In genomic region chr13:20525601-20526544, GRCh38 we compare ENCODE assay signal across 1 cellular context.
A peak's percentile ranks its signal among the peaks of the same experiment; 100 is the strongest.
TF ChIP-seq lines count a peak whose summit lies in the region.

A gene with protein sequence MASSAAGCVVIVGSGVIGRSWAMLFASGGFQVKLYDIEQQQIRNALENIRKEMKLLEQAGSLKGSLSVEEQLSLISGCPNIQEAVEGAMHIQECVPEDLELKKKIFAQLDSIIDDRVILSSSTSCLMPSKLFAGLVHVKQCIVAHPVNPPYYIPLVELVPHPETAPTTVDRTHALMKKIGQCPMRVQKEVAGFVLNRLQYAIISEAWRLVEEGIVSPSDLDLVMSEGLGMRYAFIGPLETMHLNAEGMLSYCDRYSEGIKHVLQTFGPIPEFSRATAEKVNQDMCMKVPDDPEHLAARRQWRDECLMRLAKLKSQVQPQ (minus strand): TSS chr13:20525857. CDS start chr13:20525794, 63 bp downstream.

TF ChIP-seq in K562, 482 proteins besides CTCF, POLR2A, EP300 and RAD21 (continued from another document and continues in another):
- TF ChIP-seq, protein P1, sequence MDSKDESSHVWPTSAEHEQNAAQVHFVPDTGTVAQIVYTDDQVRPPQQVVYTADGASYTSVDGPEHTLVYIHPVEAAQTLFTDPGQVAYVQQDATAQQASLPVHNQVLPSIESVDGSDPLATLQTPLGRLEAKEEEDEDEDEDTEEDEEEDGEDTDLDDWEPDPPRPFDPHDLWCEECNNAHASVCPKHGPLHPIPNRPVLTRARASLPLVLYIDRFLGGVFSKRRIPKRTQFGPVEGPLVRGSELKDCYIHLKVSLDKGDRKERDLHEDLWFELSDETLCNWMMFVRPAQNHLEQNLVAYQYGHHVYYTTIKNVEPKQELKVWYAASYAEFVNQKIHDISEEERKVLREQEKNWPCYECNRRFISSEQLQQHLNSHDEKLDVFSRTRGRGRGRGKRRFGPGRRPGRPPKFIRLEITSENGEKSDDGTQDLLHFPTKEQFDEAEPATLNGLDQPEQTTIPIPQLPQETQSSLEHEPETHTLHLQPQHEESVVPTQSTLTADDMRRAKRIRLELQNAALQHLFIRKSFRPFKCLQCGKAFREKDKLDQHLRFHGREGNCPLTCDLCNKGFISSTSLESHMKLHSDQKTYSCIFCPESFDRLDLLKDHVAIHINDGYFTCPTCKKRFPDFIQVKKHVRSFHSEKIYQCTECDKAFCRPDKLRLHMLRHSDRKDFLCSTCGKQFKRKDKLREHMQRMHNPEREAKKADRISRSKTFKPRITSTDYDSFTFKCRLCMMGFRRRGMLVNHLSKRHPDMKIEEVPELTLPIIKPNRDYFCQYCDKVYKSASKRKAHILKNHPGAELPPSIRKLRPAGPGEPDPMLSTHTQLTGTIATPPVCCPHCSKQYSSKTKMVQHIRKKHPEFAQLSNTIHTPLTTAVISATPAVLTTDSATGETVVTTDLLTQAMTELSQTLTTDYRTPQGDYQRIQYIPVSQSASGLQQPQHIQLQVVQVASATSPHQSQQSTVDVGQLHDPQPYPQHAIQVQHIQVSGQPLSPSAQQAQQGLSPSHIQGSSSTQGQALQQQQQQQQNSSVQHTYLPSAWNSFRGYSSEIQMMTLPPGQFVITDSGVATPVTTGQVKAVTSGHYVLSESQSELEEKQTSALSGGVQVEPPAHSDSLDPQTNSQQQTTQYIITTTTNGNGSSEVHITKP (IDR thresholded peaks at IDR 0.05; ENCODE audit: partially characterized antibody), result peak; percentile 28
- no peak for TF ChIP-seq KLF1 (tag; IDR thresholded peaks at IDR 0.05)
- no peak for TF ChIP-seq FOSL1 (tag; conservative IDR thresholded peaks at IDR 0.05)
- no peak for TF ChIP-seq RBM15 (IDR thresholded peaks at IDR 0.05; ENCODE audit: insufficient read depth, low read length)
- TF ChIP-seq, protein P2, sequence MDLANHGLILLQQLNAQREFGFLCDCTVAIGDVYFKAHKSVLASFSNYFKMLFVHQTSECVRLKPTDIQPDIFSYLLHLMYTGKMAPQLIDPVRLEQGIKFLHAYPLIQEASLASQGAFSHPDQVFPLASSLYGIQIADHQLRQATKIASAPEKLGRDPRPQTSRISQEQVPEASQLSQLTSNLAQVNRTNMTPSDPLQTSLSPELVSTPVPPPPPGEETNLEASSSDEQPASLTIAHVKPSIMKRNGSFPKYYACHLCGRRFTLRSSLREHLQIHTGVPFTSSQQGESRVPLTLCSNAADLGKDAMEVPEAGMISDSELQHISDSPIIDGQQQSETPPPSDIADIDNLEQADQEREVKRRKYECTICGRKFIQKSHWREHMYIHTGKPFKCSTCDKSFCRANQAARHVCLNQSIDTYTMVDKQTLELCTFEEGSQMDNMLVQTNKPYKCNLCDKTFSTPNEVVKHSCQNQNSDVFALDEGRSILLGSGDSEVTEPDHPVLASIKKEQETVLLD (IDR thresholded peaks at IDR 0.05), result no peak
- TF ChIP-seq ID3 (CRISPR knock-in tag; IDR thresholded peaks at IDR 0.05), result no peak
- TF ChIP-seq ID3 (tag; IDR thresholded peaks at IDR 0.05), result no peak
- TF ChIP-seq, protein P3, sequence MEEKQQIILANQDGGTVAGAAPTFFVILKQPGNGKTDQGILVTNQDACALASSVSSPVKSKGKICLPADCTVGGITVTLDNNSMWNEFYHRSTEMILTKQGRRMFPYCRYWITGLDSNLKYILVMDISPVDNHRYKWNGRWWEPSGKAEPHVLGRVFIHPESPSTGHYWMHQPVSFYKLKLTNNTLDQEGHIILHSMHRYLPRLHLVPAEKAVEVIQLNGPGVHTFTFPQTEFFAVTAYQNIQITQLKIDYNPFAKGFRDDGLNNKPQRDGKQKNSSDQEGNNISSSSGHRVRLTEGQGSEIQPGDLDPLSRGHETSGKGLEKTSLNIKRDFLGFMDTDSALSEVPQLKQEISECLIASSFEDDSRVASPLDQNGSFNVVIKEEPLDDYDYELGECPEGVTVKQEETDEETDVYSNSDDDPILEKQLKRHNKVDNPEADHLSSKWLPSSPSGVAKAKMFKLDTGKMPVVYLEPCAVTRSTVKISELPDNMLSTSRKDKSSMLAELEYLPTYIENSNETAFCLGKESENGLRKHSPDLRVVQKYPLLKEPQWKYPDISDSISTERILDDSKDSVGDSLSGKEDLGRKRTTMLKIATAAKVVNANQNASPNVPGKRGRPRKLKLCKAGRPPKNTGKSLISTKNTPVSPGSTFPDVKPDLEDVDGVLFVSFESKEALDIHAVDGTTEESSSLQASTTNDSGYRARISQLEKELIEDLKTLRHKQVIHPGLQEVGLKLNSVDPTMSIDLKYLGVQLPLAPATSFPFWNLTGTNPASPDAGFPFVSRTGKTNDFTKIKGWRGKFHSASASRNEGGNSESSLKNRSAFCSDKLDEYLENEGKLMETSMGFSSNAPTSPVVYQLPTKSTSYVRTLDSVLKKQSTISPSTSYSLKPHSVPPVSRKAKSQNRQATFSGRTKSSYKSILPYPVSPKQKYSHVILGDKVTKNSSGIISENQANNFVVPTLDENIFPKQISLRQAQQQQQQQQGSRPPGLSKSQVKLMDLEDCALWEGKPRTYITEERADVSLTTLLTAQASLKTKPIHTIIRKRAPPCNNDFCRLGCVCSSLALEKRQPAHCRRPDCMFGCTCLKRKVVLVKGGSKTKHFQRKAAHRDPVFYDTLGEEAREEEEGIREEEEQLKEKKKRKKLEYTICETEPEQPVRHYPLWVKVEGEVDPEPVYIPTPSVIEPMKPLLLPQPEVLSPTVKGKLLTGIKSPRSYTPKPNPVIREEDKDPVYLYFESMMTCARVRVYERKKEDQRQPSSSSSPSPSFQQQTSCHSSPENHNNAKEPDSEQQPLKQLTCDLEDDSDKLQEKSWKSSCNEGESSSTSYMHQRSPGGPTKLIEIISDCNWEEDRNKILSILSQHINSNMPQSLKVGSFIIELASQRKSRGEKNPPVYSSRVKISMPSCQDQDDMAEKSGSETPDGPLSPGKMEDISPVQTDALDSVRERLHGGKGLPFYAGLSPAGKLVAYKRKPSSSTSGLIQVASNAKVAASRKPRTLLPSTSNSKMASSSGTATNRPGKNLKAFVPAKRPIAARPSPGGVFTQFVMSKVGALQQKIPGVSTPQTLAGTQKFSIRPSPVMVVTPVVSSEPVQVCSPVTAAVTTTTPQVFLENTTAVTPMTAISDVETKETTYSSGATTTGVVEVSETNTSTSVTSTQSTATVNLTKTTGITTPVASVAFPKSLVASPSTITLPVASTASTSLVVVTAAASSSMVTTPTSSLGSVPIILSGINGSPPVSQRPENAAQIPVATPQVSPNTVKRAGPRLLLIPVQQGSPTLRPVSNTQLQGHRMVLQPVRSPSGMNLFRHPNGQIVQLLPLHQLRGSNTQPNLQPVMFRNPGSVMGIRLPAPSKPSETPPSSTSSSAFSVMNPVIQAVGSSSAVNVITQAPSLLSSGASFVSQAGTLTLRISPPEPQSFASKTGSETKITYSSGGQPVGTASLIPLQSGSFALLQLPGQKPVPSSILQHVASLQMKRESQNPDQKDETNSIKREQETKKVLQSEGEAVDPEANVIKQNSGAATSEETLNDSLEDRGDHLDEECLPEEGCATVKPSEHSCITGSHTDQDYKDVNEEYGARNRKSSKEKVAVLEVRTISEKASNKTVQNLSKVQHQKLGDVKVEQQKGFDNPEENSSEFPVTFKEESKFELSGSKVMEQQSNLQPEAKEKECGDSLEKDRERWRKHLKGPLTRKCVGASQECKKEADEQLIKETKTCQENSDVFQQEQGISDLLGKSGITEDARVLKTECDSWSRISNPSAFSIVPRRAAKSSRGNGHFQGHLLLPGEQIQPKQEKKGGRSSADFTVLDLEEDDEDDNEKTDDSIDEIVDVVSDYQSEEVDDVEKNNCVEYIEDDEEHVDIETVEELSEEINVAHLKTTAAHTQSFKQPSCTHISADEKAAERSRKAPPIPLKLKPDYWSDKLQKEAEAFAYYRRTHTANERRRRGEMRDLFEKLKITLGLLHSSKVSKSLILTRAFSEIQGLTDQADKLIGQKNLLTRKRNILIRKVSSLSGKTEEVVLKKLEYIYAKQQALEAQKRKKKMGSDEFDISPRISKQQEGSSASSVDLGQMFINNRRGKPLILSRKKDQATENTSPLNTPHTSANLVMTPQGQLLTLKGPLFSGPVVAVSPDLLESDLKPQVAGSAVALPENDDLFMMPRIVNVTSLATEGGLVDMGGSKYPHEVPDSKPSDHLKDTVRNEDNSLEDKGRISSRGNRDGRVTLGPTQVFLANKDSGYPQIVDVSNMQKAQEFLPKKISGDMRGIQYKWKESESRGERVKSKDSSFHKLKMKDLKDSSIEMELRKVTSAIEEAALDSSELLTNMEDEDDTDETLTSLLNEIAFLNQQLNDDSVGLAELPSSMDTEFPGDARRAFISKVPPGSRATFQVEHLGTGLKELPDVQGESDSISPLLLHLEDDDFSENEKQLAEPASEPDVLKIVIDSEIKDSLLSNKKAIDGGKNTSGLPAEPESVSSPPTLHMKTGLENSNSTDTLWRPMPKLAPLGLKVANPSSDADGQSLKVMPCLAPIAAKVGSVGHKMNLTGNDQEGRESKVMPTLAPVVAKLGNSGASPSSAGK (IDR thresholded peaks at IDR 0.05), result peak; percentile 52
- TF ChIP-seq NFRKB (IDR thresholded peaks at IDR 0.05; ENCODE audit: low read depth), result no peak
- no peak for TF ChIP-seq TAF7 (tag; IDR thresholded peaks at IDR 0.05)
- TF ChIP-seq, protein P4, sequence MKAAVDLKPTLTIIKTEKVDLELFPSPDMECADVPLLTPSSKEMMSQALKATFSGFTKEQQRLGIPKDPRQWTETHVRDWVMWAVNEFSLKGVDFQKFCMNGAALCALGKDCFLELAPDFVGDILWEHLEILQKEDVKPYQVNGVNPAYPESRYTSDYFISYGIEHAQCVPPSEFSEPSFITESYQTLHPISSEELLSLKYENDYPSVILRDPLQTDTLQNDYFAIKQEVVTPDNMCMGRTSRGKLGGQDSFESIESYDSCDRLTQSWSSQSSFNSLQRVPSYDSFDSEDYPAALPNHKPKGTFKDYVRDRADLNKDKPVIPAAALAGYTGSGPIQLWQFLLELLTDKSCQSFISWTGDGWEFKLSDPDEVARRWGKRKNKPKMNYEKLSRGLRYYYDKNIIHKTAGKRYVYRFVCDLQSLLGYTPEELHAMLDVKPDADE (conservative IDR thresholded peaks at IDR 0.05; ENCODE audit: control insufficient read depth, low read depth, low read length), result no peak
- TF ChIP-seq ZNF121 (CRISPR knock-in tag; conservative IDR thresholded peaks at IDR 0.05), result no peak
- no peak for TF ChIP-seq FOXP1 (CRISPR knock-in tag; IDR thresholded peaks at IDR 0.05)
- no peak for TF ChIP-seq ZEB2 (IDR thresholded peaks at IDR 0.05)
- TF ChIP-seq SRF (CRISPR knock-in tag; IDR thresholded peaks at IDR 0.05), result no peak
- TF ChIP-seq CHD1 (IDR thresholded peaks at IDR 0.05; ENCODE audit: low read length), result no peak
- TF ChIP-seq TEAD2 (tag; IDR thresholded peaks at IDR 0.05), result 0 out of 2 replicates have a peak, but pooled peaks have one; percentile 35
- peak; percentile 74; the same call in 1 of the 2 replicates for TF ChIP-seq PHF8 (IDR thresholded peaks at IDR 0.05; ENCODE audit: borderline replicate concordance, low read length)
- no peak for TF ChIP-seq SIN3A (IDR thresholded peaks at IDR 0.05; ENCODE audit: borderline replicate concordance in 2 of 2, control insufficient read depth in 1 of 2, low read depth in 2 of 2, low read length in 2 of 2)
- TF ChIP-seq ZNF551 (CRISPR knock-in tag; IDR thresholded peaks at IDR 0.05), result no peak
- TF ChIP-seq, protein P5, sequence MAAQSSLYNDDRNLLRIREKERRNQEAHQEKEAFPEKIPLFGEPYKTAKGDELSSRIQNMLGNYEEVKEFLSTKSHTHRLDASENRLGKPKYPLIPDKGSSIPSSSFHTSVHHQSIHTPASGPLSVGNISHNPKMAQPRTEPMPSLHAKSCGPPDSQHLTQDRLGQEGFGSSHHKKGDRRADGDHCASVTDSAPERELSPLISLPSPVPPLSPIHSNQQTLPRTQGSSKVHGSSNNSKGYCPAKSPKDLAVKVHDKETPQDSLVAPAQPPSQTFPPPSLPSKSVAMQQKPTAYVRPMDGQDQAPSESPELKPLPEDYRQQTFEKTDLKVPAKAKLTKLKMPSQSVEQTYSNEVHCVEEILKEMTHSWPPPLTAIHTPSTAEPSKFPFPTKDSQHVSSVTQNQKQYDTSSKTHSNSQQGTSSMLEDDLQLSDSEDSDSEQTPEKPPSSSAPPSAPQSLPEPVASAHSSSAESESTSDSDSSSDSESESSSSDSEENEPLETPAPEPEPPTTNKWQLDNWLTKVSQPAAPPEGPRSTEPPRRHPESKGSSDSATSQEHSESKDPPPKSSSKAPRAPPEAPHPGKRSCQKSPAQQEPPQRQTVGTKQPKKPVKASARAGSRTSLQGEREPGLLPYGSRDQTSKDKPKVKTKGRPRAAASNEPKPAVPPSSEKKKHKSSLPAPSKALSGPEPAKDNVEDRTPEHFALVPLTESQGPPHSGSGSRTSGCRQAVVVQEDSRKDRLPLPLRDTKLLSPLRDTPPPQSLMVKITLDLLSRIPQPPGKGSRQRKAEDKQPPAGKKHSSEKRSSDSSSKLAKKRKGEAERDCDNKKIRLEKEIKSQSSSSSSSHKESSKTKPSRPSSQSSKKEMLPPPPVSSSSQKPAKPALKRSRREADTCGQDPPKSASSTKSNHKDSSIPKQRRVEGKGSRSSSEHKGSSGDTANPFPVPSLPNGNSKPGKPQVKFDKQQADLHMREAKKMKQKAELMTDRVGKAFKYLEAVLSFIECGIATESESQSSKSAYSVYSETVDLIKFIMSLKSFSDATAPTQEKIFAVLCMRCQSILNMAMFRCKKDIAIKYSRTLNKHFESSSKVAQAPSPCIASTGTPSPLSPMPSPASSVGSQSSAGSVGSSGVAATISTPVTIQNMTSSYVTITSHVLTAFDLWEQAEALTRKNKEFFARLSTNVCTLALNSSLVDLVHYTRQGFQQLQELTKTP (IDR thresholded peaks at IDR 0.05; ENCODE audit: low read depth in 1 of 2, partially characterized antibody in 2 of 2), result no peak
- peak; percentile 53 for TF ChIP-seq CTBP1 (IDR thresholded peaks at IDR 0.05; ENCODE audit: borderline replicate concordance)
- no peak for TF ChIP-seq ERF (CRISPR knock-in tag; IDR thresholded peaks at IDR 0.05)
- peak in 1 of 3 experiments; percentile 27; a peak in 1 of 6 replicates for TF ChIP-seq ZBTB11 (CRISPR knock-in tag; IDR thresholded peaks at IDR 0.05)
